8 cellular contexts compared by ENCODE assay signal in genomic region chr17:32141690-32142037, GRCh38. TPM values are rescaled to one million over a fixed set of nuclear protein-coding genes. Genes with fewer than 3 reads are reported as not detected.
A peak's percentile ranks its signal among the peaks of the same experiment; 100 is the strongest.
DNase-seq lines count a peak whose midpoint lies in the region; ATAC-seq and TF ChIP-seq lines count a peak whose summit lies in the region.

No MANE protein-coding gene starts in this region.

- ATAC-seq in central memory CD8-positive, alpha-beta T cell (replicated peaks; ENCODE audit: extremely low read depth, poor library complexity, severe bottlenecking), result no peak
- no peak for ATAC-seq in HG02798 (IDR thresholded peaks at IDR 0.05; ENCODE audit: poor library complexity, unreplicated experiment)

- peak overlapping the region; percentile 92 for H3K27ac ChIP-seq in cardiac muscle cell

- no peaks in the 10 kb centered on the region for H3K9me3 Mint-ChIP-seq in central memory CD8-positive, alpha-beta T cell

- H3K27me3 Mint-ChIP-seq in central memory CD8-positive, alpha-beta T cell, result no peaks in the 10 kb centered on the region

- no peak for TF ChIP-seq CTCF in cardiac muscle cell (IDR thresholded peaks at IDR 0.05; ENCODE audit: low read depth, low read length)

- H3K27me3 ChIP-seq in cardiac muscle cell (no peaks in the 10 kb centered on the region), mononuclear cell (ENCODE audit: insufficient read depth, low read length) (no peaks in the 10 kb centered on the region)

- H3K36me3 ChIP-seq in cardiac muscle cell, result no peaks in the 10 kb centered on the region

- H3K4me1 Mint-ChIP-seq in central memory CD8-positive, alpha-beta T cell, result peaks cover 33% of the 10 kb centered on the region

- H3K4me3 ChIP-seq in cardiac muscle cell (peak overlapping the region; percentile 79), mononuclear cell (ENCODE audit: low read length) (peak overlapping the region; percentile 86)

- peak overlapping the region; percentile 100 for H3K4me3 Mint-ChIP-seq in central memory CD8-positive, alpha-beta T cell

- H3K36me3 Mint-ChIP-seq in central memory CD8-positive, alpha-beta T cell (ENCODE audit: insufficient read depth), result peaks cover 9% of the 10 kb centered on the region

- intact Hi-C loops in cardiac septum (cut with DNase I), result loop anchor here (10.0 kb wide), 1 partner anchor 203 kb away; the partner anchor contains the start of gene C17orf75

- H3K4me1 ChIP-seq in cardiac muscle cell (ENCODE audit: low read depth) (peaks cover 6% of the 10 kb centered on the region), mononuclear cell (ENCODE audit: insufficient read depth, low read length) (peaks cover 49% of the 10 kb centered on the region)

- DNase-seq in cardiac muscle cell (ENCODE audit: low read depth in 1 of 2, low spot score in 1 of 2), result no peak
- no peak for DNase-seq in cardiac septum (ENCODE audit: low spot score)
- no peak for DNase-seq in central memory CD8-positive, alpha-beta T cell (ENCODE audit: low spot score in 2 of 2)
- no peak for DNase-seq in COLO829 (ENCODE audit: low spot score)
- DNase-seq in NCI-H1694 (lab: John Stamatoyannopoulos, UW), result no peak
- no peak for DNase-seq in KG1 (lab: John Stamatoyannopoulos, UW)

- H3K9me3 ChIP-seq in cardiac muscle cell (ENCODE audit: low read depth), result no peaks in the 10 kb centered on the region
- H3K9me3 ChIP-seq in mononuclear cell (ENCODE audit: low read depth, low read length), result no peaks in the 10 kb centered on the region

- peak overlapping the region; percentile 80 for H3K27ac Mint-ChIP-seq in central memory CD8-positive, alpha-beta T cell (ENCODE audit: low read depth)

RNA-seq across cellular contexts. Expression of gene RHOT1, which starts 0.6 kb away (rescaled TPM):
- total RNA-seq in cardiac muscle cell (33.7 and 47.1 TPM in 2 replicates), cardiac septum (39.4 TPM), mononuclear cell (33.6 TPM)
- polyA plus RNA-seq in cardiac muscle cell, result 62.0 and 84.9 TPM in 2 replicates
